In the genomic region with DNA sequence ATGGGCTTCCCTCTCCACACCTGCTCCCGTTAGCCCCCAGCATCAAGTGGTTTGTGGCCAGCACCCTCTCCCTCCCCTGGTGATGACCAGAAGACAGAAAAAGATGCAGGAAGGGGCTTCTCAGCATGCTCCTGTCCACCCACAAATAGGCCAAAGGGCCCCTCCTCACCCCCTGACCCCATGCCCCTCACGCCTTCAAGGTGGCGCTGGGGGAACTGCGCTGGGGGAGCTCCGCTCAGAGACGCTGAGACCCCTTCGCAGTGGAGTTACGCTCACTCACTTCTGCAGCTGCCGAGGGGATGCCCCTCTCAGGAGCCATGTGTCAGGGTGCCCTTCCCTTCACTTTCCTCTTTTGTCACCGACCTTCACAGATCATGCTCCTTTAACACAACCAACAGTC, we compare ENCODE assay signal across 27 cellular contexts.
"Had no signal": no experiment of that assay in that cellular context is flagged by ENCODE, and none has a peak within 500 bp of the region (broad histone marks: within the 10 kb centered on the region; RNA-seq: fewer than 3 reads in every experiment).

No MANE protein-coding gene starts in this region.

- H3K4me1 ChIP-seq: colonic mucosa, esophagus squamous epithelium, psoas muscle, sigmoid colon, vagina had no signal

- H3K4me3 ChIP-seq: colonic mucosa, esophagus squamous epithelium, heart right ventricle, lung, mucosa of descending colon, ovary, psoas muscle, sigmoid colon, transverse colon, vagina had no signal

- H3K4me1 Mint-ChIP-seq: mesothelial cell of epicardium had no signal

- H3K9me3 Mint-ChIP-seq: memory B cell; mesothelial cell of epicardium; naive B cell; stimulated activated naive CD8-positive, alpha-beta T cell treated with anti-CD3 and anti-CD28 coated beads, Interleukin-15, Interleukin-2, amounts not matched to agents 100 ng/mL and 50 ng/mL, for 24 hours had no signal

- H3K9me3 ChIP-seq: colonic mucosa, esophagus squamous epithelium, heart right ventricle, mucosa of descending colon, ovary, psoas muscle, sigmoid colon, transverse colon, vagina had no signal

- H3K27me3 Mint-ChIP-seq: dendritic cell treated with granulocyte-macrophage colony-stimulating factor and Interleukin-4, amounts not matched to agents 40 ng/mL and 50 ng/mL, for 4 days had no signal

- H3K27ac Mint-ChIP-seq: dendritic cell treated with granulocyte-macrophage colony-stimulating factor and Interleukin-4, amounts not matched to agents 40 ng/mL and 50 ng/mL, for 4 days; memory B cell; mesothelial cell of epicardium; nephron progenitor cell; stimulated activated naive B cell treated with anti-CD40 and anti-IgM and Interleukin-4, amounts not matched to agents 10 μg/mL and 1 μg/mL and 100 μg/mL, for 72 hours; stimulated activated naive CD8-positive, alpha-beta T cell treated with anti-CD3 and anti-CD28 coated beads, Interleukin-15, Interleukin-2, amounts not matched to agents 100 ng/mL and 50 ng/mL, for 24 hours had no signal

- H3K36me3 Mint-ChIP-seq: memory B cell; mesothelial cell of epicardium; naive B cell; stimulated activated naive B cell treated with anti-CD40 and anti-IgM and Interleukin-4, amounts not matched to agents 10 μg/mL and 1 μg/mL and 100 μg/mL, for 72 hours had no signal

- H3K27ac ChIP-seq: colonic mucosa, esophagus squamous epithelium, heart right ventricle, ovary, psoas muscle, sigmoid colon, transverse colon, vagina had no signal

- H3K27me3 ChIP-seq: colonic mucosa, heart right ventricle, ovary, transverse colon, vagina had no signal

- DNase-seq: colonic mucosa; effector memory CD4-positive, alpha-beta T cell; erythroblast; esophagus squamous epithelium; foreskin melanocyte; glutamatergic neuron; heart right ventricle; hippocampal formation; kidney; mucosa of descending colon; naive B cell; nephron progenitor cell; occipital lobe; ovary; psoas muscle; right cardiac atrium; sigmoid colon; stimulated activated CD4-positive, alpha-beta T cell treated with anti-CD3 and anti-CD28 coated beads, Interleukin-2, amount 100 ng/mL, for 48 hours; stimulated activated naive B cell treated with anti-CD40 and anti-IgM and Interleukin-4, amounts not matched to agents 10 μg/mL and 1 μg/mL and 100 μg/mL, for 72 hours; transverse colon had no signal

- H3K4me3 Mint-ChIP-seq: dendritic cell treated with granulocyte-macrophage colony-stimulating factor and Interleukin-4, amounts not matched to agents 40 ng/mL and 50 ng/mL, for 4 days; memory B cell; mesothelial cell of epicardium; nephron progenitor cell; stimulated activated naive B cell treated with anti-CD40 and anti-IgM and Interleukin-4, amounts not matched to agents 10 μg/mL and 1 μg/mL and 100 μg/mL, for 72 hours; stimulated activated naive CD8-positive, alpha-beta T cell treated with anti-CD3 and anti-CD28 coated beads, Interleukin-15, Interleukin-2, amounts not matched to agents 100 ng/mL and 50 ng/mL, for 24 hours had no signal

- ATAC-seq: heart right ventricle; left lobe of liver; mucosa of descending colon; stimulated activated naive B cell treated with anti-CD40 and anti-IgM and Interleukin-4, amounts not matched to agents 10 μg/mL and 1 μg/mL and 100 μg/mL, for 72 hours had no signal

- H3K36me3 ChIP-seq: colonic mucosa, esophagus squamous epithelium, heart right ventricle, ovary, sigmoid colon, transverse colon, vagina had no signal
